In the genomic region with DNA sequence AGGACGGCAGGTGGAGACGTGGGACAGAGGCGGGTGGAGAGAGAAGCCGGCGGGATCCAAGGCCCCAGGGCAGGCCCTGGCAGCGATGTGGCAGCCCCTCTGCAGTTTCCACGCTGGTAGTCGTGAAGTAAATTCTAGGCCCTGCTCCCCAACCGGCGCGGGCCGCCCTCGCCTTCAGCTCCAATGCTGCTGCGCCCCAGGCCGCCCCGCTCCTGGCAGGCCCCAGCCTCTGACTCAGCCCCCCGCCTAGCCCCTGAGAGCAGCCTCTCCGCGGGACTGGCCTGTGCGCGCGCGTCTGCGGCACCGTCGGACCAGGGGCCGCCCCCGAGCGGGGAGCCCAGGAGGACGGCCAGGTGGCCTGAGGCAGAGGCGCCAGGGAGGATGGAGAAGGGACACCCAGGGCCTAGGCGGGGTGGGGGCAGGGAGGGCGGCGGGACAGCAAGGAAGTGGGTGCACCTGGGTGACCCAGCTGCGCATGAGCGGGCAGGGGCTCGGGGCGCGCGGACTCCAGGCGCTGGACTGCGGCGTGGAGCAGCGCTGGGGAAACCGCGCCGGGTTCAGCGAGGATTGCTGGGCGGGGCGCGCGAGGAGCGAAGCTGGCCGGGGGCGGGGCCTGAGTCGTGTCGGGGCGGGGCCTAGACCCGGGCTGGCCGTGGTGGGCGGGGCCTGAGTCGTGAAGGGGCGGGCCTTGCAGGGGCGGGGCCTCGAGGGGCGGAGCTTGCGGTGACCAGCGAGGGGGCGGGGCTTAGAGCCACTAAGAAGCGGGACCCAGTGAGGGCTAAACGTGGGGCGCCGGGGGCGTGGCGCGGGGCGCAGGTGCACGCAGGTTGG, we compare ENCODE assay signal across 8 cellular contexts. TPM values are rescaled to one million over a fixed set of nuclear protein-coding genes. Genes with fewer than 3 reads are reported as not detected.
DNase-seq lines count a peak whose midpoint lies in the region; ATAC-seq and TF ChIP-seq lines count a peak whose summit lies in the region.

No MANE protein-coding gene starts in this region.

- peak overlapping the region; percentile 55 for H3K4me3 ChIP-seq in A673 (ENCODE audit: low read depth, low read length, poor library complexity, severe bottlenecking)
- H3K4me3 ChIP-seq in NT2/D1 (ENCODE audit: insufficient read length, low read depth) = peak overlapping the region; percentile 54
- peak overlapping the region; percentile 55 to 76 (median 62) for H3K4me3 ChIP-seq in esophagus muscularis mucosa

- intact Hi-C loops in A673 (cut with micrococcal nuclease; ENCODE audit: unreplicated experiment) = loop anchor here (10.0 kb wide), 1 partner anchor 258 kb away; a partner anchor contains a TSS
- intact Hi-C loops in esophagus muscularis mucosa (cut with DNase I) = loop anchor here (10.0 kb wide), 1 partner anchor 48 kb away; no protein-coding TSS in a partner anchor

- H3K27me3 Mint-ChIP-seq in activated T-cell treated with anti-CD3 and anti-CD28 coated beads, Interleukin-2, amount 50 U/mL, for 4 hours (ENCODE audit: low read depth) = no peaks in the 10 kb centered on the region

- H3K9ac ChIP-seq in NT2/D1 (ENCODE audit: insufficient read length, low read depth) = peak overlapping the region; percentile 90

- CTCF ChIA-PET in A673 (lab: Charles Lee) = interaction anchor here (0.6 to 0.7 kb wide), 2 partner anchors 574 to 1470 kb away, joined by 4 to 7 read pairs; no protein-coding TSS in a partner anchor

- H3K4me1 ChIP-seq in A673 (ENCODE audit: insufficient read depth, low read length, poor library complexity, severe bottlenecking) (peaks cover 8% of the 10 kb centered on the region), NT2/D1 (ENCODE audit: insufficient read depth, insufficient read length) (no peaks in the 10 kb centered on the region), esophagus muscularis mucosa (peaks cover 9 to 22% (median 20%) of the 10 kb centered on the region in 4 donors)

- no peak for TF ChIP-seq EP300 in esophagus muscularis mucosa (IDR thresholded peaks at IDR 0.05)

- ATAC-seq in GM18867 (IDR thresholded peaks at IDR 0.05; ENCODE audit: unreplicated experiment) = peak; percentile 70
- peak; percentile 75 for ATAC-seq in HG03354 (IDR thresholded peaks at IDR 0.05; ENCODE audit: poor library complexity, severe bottlenecking, unreplicated experiment)
- ATAC-seq in activated T-cell treated with anti-CD3 and anti-CD28 coated beads, Interleukin-2, amount 50 U/mL, for 4 hours = peak; percentile 85 to 89

- peaks cover 8% of the 10 kb centered on the region for H3K9me3 Mint-ChIP-seq in activated T-cell treated with anti-CD3 and anti-CD28 coated beads, Interleukin-2, amount 50 U/mL, for 4 hours

- no TSS peak for BruUV-seq in A673 (replicated peaks; lab: Mats Ljungman, UMichigan)

- no peak for TF ChIP-seq CTCF in A673 (conservative IDR thresholded peaks at IDR 0.05; ENCODE audit: low read depth, low read length)
- TF ChIP-seq CTCF in esophagus muscularis mucosa (IDR thresholded peaks at IDR 0.05) = no peak

- H3K4me3 Mint-ChIP-seq in activated T-cell treated with anti-CD3 and anti-CD28 coated beads, Interleukin-2, amount 50 U/mL, for 4 hours = peak overlapping the region; percentile 58

- H3K27ac ChIP-seq in A673 (ENCODE audit: low read depth, low read length, poor library complexity, severe bottlenecking) (no peak overlapping the region), esophagus muscularis mucosa (replicated peaks in 1 of 4) (peak overlapping the region in 3 of 4 donors; percentile 47 to 65 (median 54))

- H3K36me3 ChIP-seq in A673 (ENCODE audit: insufficient read depth, low read length, poor library complexity, severe bottlenecking) = no peaks in the 10 kb centered on the region
- H3K36me3 ChIP-seq in NT2/D1 (ENCODE audit: insufficient read depth, insufficient read length, low read length) = peaks cover 3% of the 10 kb centered on the region
- H3K36me3 ChIP-seq in esophagus muscularis mucosa = no peaks in the 10 kb centered on the region

- 8% methylated on average over 12 of the region's 78 CpGs for WGBS in esophagus muscularis mucosa

- no peak for TF ChIP-seq POLR2A in esophagus muscularis mucosa (IDR thresholded peaks at IDR 0.05; ENCODE audit: low read depth)

- peaks cover 2% of the 10 kb centered on the region for H3K36me3 Mint-ChIP-seq in activated T-cell treated with anti-CD3 and anti-CD28 coated beads, Interleukin-2, amount 50 U/mL, for 4 hours (ENCODE audit: insufficient read depth)

- DNase-seq in A673 (ENCODE audit: low spot score) = peak; percentile 81
- DNase-seq in NT2/D1 (ENCODE audit: low read depth, low spot score) = peak; percentile 57
- DNase-seq in activated T-cell treated with anti-CD3 and anti-CD28 coated beads, Interleukin-2, amount 50 U/mL, for 4 hours = peak; percentile 96
- peak; percentile 97 for DNase-seq in esophagus muscularis mucosa (ENCODE audit: extremely low spot score)
- peak; percentile 63 for DNase-seq in myocyte (ENCODE audit: low read depth)
- peak; percentile 84 to 97 for DNase-seq in stimulated activated CD8-positive, alpha-beta memory T cell treated with anti-CD3 and anti-CD28 coated beads, Interleukin-4, amount 100 ng/mL, for 4 hours (ENCODE audit: low read depth in 2 of 2, low spot score in 1 of 2)

- peaks cover 11% of the 10 kb centered on the region for H3K4me1 Mint-ChIP-seq in activated T-cell treated with anti-CD3 and anti-CD28 coated beads, Interleukin-2, amount 50 U/mL, for 4 hours (ENCODE audit: low read depth)

- H3K9me3 ChIP-seq in A673 (ENCODE audit: low read depth, low read length, poor library complexity, severe bottlenecking) (no peaks in the 10 kb centered on the region), NT2/D1 (ENCODE audit: insufficient read depth, low read length) (no peaks in the 10 kb centered on the region), esophagus muscularis mucosa (no peaks in the 10 kb centered on the region)

- POLR2A ChIA-PET in A673 (lab: Charles Lee; ENCODE audit: low non-redundant PET) = no interaction called here

- H3K27me3 ChIP-seq in A673 (replicated peaks; ENCODE audit: insufficient read depth, low read depth, low read length, poor library complexity) = no peaks in the 10 kb centered on the region
- H3K27me3 ChIP-seq in NT2/D1 (ENCODE audit: insufficient read depth, insufficient read length) = peaks cover 12% of the 10 kb centered on the region
- no peaks in the 10 kb centered on the region for H3K27me3 ChIP-seq in esophagus muscularis mucosa

RNA-seq across cellular contexts. Expression of a gene that starts 29.6 kb away (rescaled TPM):
- total RNA-seq in A673 (2021) (11.8 and 14.0 TPM in 2 replicates), esophagus muscularis mucosa (10 to 100 TPM; 11.2 to 17.2 (median 13.9) TPM), myocyte (14.6 and 20.0 TPM in 2 replicates)
- 10 to 100 TPM; 10.2 to 14.0 (median 10.8) TPM for total RNA-seq in activated T-cell treated with anti-CD3 and anti-CD28 coated beads, Interleukin-2, amount 50 U/mL, for 4 hours
- polyA plus RNA-seq in myocyte (2012) = 5.3 TPM

RNA-seq across cellular contexts. Expression of a gene that starts 46.8 kb away (rescaled TPM):
- 0.47 and 1.0 TPM in 2 replicates for total RNA-seq in A673 (2021)
- under 1 TPM; 0.49 to 0.66 (median 0.56) TPM for total RNA-seq in activated T-cell treated with anti-CD3 and anti-CD28 coated beads, Interleukin-2, amount 50 U/mL, for 4 hours
- total RNA-seq in esophagus muscularis mucosa = under 1 TPM in 1 of 4 donors, not detected in 3; 0.26 TPM
- total RNA-seq in myocyte = 0.10 TPM in 1 of 2 replicates, not detected in the other
- polyA plus RNA-seq in myocyte (2012) = 2.4 TPM
